Comparison of ENCODE assay signal across 22 cellular contexts in the genomic region with DNA sequence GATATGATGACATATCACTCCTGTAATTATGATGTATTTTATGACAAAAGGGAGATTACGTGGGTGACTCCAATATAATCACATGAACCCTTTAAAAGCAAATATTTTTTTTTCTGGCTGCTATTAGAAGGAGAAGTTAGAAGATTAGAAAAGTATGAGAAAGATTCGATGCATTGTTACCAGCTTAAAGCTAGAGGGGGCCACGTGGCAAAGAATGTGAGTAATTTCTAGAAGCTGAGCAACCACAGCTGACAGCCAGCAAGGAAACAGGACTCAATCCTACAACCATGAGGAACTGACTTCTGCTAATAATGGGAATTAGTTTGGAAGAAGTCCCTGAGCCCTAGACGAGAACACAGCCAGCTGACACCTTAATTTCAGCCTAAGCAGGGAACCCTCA. TPM values are rescaled to one million over a fixed set of nuclear protein-coding genes. Genes with fewer than 3 reads are reported as not detected.
DNase-seq lines count a peak whose midpoint lies in the region; ATAC-seq and TF ChIP-seq lines count a peak whose summit lies in the region.
"Had no signal": no experiment of that assay in that cellular context is flagged by ENCODE, and none has a peak within 500 bp of the region (broad histone marks: within the 10 kb centered on the region; RNA-seq: fewer than 3 reads in every experiment).

No MANE protein-coding gene starts in this region.

- H2BK5ac ChIP-seq in mesendoderm (ENCODE audit: low read length) = no peak overlapping the region

- no peaks in the 10 kb centered on the region for H3K79me1 ChIP-seq in mesendoderm (ENCODE audit: low read length)

- H3K4me2 ChIP-seq in MM.1S (ENCODE audit: low read depth, low read length) (peak overlapping the region; percentile 23; the same call in 1 of the 2 replicates), mesendoderm (ENCODE audit: low read length) (no peak overlapping the region)
- H3K4me2 ChIP-seq: BLaER1 had no signal

- no peak overlapping the region for H3K4me3 ChIP-seq in MM.1S (ENCODE audit: low read length)
- H3K4me3 ChIP-seq in mesendoderm (ENCODE audit: low read length) = no peak overlapping the region
- no peak overlapping the region for H3K4me3 ChIP-seq in left ventricle myocardium inferior
- no peak overlapping the region for H3K4me3 ChIP-seq in CD8-positive, alpha-beta memory T cell (ENCODE audit: low read length)
- H3K4me3 ChIP-seq: BLaER1, gastroesophageal sphincter, pancreas, SJCRH30, testis had no signal

- H2BK120ac ChIP-seq in mesendoderm (ENCODE audit: low read depth, low read length) = no peak overlapping the region

- no peaks in the 10 kb centered on the region for H3K79me2 ChIP-seq in MM.1S (ENCODE audit: low read length)
- H3K79me2 ChIP-seq in mesendoderm (ENCODE audit: control insufficient read depth, insufficient read depth, low read length) = no peaks in the 10 kb centered on the region

- no peaks in the 10 kb centered on the region for H3F3A ChIP-seq in MM.1S (ENCODE audit: insufficient read depth, low read length)

- POLR2A ChIA-PET in CD8-positive, alpha-beta memory T cell (lab: Charles Lee) = no interaction called here

- no peaks in the 10 kb centered on the region for H3K36me3 ChIP-seq in MM.1S (replicated peaks; ENCODE audit: insufficient read depth, low read length)
- no peaks in the 10 kb centered on the region for H3K36me3 ChIP-seq in mesendoderm (ENCODE audit: control insufficient read depth, insufficient read depth, low read length)
- H3K36me3 ChIP-seq in left ventricle myocardium inferior = no peaks in the 10 kb centered on the region
- H3K36me3 ChIP-seq in CD8-positive, alpha-beta memory T cell (ENCODE audit: insufficient read depth, low read length) = no peaks in the 10 kb centered on the region
- H3K36me3 ChIP-seq: BLaER1, gastroesophageal sphincter, pancreas, SJCRH30 had no signal

- H3K9me3 ChIP-seq in MM.1S (replicated peaks; ENCODE audit: insufficient read depth, low read length) (no peaks in the 10 kb centered on the region), left ventricle myocardium inferior (replicated peaks) (no peaks in the 10 kb centered on the region)
- no peaks in the 10 kb centered on the region for H3K9me3 ChIP-seq in CD8-positive, alpha-beta memory T cell (ENCODE audit: low read length)
- H3K9me3 ChIP-seq: BLaER1, gastroesophageal sphincter, pancreas, SJCRH30, testis had no signal

- H3K27ac Mint-ChIP-seq in CD8-positive, alpha-beta memory T cell = no peak overlapping the region
- H3K27ac Mint-ChIP-seq: activated CD8-positive, alpha-beta memory T cell treated with anti-CD3 and anti-CD28 coated beads, Interleukin-2, amount 10 ng/mL, durations not matched to agents 7 days and 5 days; H9 had no signal

- H3K9ac ChIP-seq in MM.1S (ENCODE audit: low read length) = no peak overlapping the region
- no peak overlapping the region for H3K9ac ChIP-seq in mesendoderm (ENCODE audit: low read length)
- H3K9ac ChIP-seq: BLaER1 had no signal

- no peak overlapping the region for H3K56ac ChIP-seq in mesendoderm (ENCODE audit: low read length)

- H3K4ac ChIP-seq in mesendoderm (ENCODE audit: low read depth, low read length) = no peak overlapping the region

- H4K8ac ChIP-seq in mesendoderm (ENCODE audit: low read depth, low read length) = no peak overlapping the region

- H3K27me3 ChIP-seq in MM.1S (replicated peaks; ENCODE audit: insufficient read depth, low read length) (no peaks in the 10 kb centered on the region), mesendoderm (ENCODE audit: insufficient read depth, low read length, poor library complexity) (no peaks in the 10 kb centered on the region), left ventricle myocardium inferior (ENCODE audit: low read depth) (no peaks in the 10 kb centered on the region)
- H3K27me3 ChIP-seq in CD8-positive, alpha-beta memory T cell (ENCODE audit: insufficient read depth, low read length, poor library complexity, severe bottlenecking) = no peaks in the 10 kb centered on the region
- H3K27me3 ChIP-seq: BLaER1, gastroesophageal sphincter, pancreas, SJCRH30, testis had no signal

- H3K4me1 ChIP-seq in MM.1S (ENCODE audit: low read length) = peaks cover 6% of the 10 kb centered on the region; the same call in 1 of the 2 replicates
- H3K4me1 ChIP-seq in mesendoderm (ENCODE audit: control insufficient read depth, low read depth, low read length) = no peaks in the 10 kb centered on the region
- no peaks in the 10 kb centered on the region for H3K4me1 ChIP-seq in left ventricle myocardium inferior
- H3K4me1 ChIP-seq in CD8-positive, alpha-beta memory T cell (ENCODE audit: insufficient read depth, low read length) = no peaks in the 10 kb centered on the region
- H3K4me1 ChIP-seq: SJCRH30, testis had no signal

- H3K4me3 Mint-ChIP-seq in CD8-positive, alpha-beta memory T cell = no peak overlapping the region
- H3K4me3 Mint-ChIP-seq: activated CD8-positive, alpha-beta memory T cell treated with anti-CD3 and anti-CD28 coated beads, Interleukin-2, amount 10 ng/mL, durations not matched to agents 7 days and 5 days; H9 had no signal

- H2BK15ac ChIP-seq in mesendoderm (replicated peaks; ENCODE audit: low read depth) = no peak overlapping the region

- H3K36me3 Mint-ChIP-seq in CD8-positive, alpha-beta memory T cell = no peaks in the 10 kb centered on the region
- H3K36me3 Mint-ChIP-seq: activated CD8-positive, alpha-beta memory T cell treated with anti-CD3 and anti-CD28 coated beads, Interleukin-2, amount 10 ng/mL, durations not matched to agents 7 days and 5 days had no signal

- no peak for ATAC-seq in HG03196 (IDR thresholded peaks at IDR 0.05; ENCODE audit: unreplicated experiment)
- ATAC-seq: activated CD8-positive, alpha-beta memory T cell treated with anti-CD3 and anti-CD28 coated beads, Interleukin-2, amount 10 ng/mL, durations not matched to agents 7 days and 5 days; gastroesophageal sphincter; pancreas had no signal

- intact Hi-C loops in left ventricle myocardium inferior (cut with micrococcal nuclease) = no loop called here

- DNase-seq in EL = peak; percentile 46
- no peak for DNase-seq in MM.1S
- DNase-seq in astrocyte of the hippocampus (ENCODE audit: low read depth, low spot score) = peak; percentile 53
- DNase-seq in mesendoderm = peak; percentile 44
- DNase-seq in DMS114 treated with DMSO at 0.1 percent for 48 hours (lab: John Stamatoyannopoulos, UW; ENCODE audit: unreplicated experiment) = no peak
- DNase-seq in left ventricle myocardium inferior = no peak
- DNase-seq in CD8-positive, alpha-beta memory T cell = no peak
- DNase-seq: activated CD4-positive, CD25-positive, alpha-beta regulatory T cell treated with anti-CD3 and anti-CD28 coated beads, Interleukin-2, amount 50 U/mL, for 72 hours; activated CD8-positive, alpha-beta memory T cell treated with anti-CD3 and anti-CD28 coated beads, Interleukin-2, amount 10 ng/mL, durations not matched to agents 7 days and 5 days; activated gamma-delta T cell; amniotic stem cell; DMS153; H9; NCI-H510A treated with DMSO at 0.1 percent for 48 hours; pancreas; SJCRH30; testis had no signal

- CTCF ChIA-PET in CD8-positive, alpha-beta memory T cell (lab: Charles Lee) = no interaction called here

- no peak overlapping the region for H3K23ac ChIP-seq in mesendoderm (ENCODE audit: low read length)

- no peak overlapping the region for H3K18ac ChIP-seq in mesendoderm (ENCODE audit: low read length)

- H2AK5ac ChIP-seq in mesendoderm (ENCODE audit: low read length) = no peak overlapping the region

- no peak overlapping the region for H2AFZ ChIP-seq in MM.1S (ENCODE audit: low read length)

- WGBS in mesendoderm (ENCODE audit: extremely low coverage, insufficient coverage, low lambda C conversion rate) = no CpG with 5 or more reads among the region's 4 CpGs

- H3K27ac ChIP-seq in MM.1S (ENCODE audit: low read length) = no peak overlapping the region
- H3K27ac ChIP-seq in mesendoderm (ENCODE audit: low read depth, low read length) = no peak overlapping the region
- no peak overlapping the region for H3K27ac ChIP-seq in left ventricle myocardium inferior (replicated peaks)
- H3K27ac ChIP-seq in CD8-positive, alpha-beta memory T cell (ENCODE audit: low read depth, low read length) = no peak overlapping the region
- H3K27ac ChIP-seq: BLaER1, gastroesophageal sphincter, pancreas, SJCRH30, testis had no signal

- no peaks in the 10 kb centered on the region for H3K27me3 Mint-ChIP-seq in CD8-positive, alpha-beta memory T cell
- H3K27me3 Mint-ChIP-seq: activated CD8-positive, alpha-beta memory T cell treated with anti-CD3 and anti-CD28 coated beads, Interleukin-2, amount 10 ng/mL, durations not matched to agents 7 days and 5 days had no signal

- no peaks in the 10 kb centered on the region for H3K9me3 Mint-ChIP-seq in CD8-positive, alpha-beta memory T cell
- H3K9me3 Mint-ChIP-seq: H9 had no signal

- TF ChIP-seq CTCF in MM.1S (IDR thresholded peaks at IDR 0.05; ENCODE audit: low read length) (no peak), left ventricle myocardium inferior (IDR thresholded peaks at IDR 0.05; ENCODE audit: borderline replicate concordance) (no peak)

- no peaks in the 10 kb centered on the region for H4K20me1 ChIP-seq in MM.1S (ENCODE audit: insufficient read depth, low read length)
- H4K20me1 ChIP-seq: BLaER1 had no signal

- H3K9me2 ChIP-seq in MM.1S (replicated peaks; ENCODE audit: insufficient read depth, low read length) = no peaks in the 10 kb centered on the region

- H3K4me1 Mint-ChIP-seq in CD8-positive, alpha-beta memory T cell = peaks cover 0 to 8% (median 0%) of the 10 kb centered on the region in 3 donors
- H3K4me1 Mint-ChIP-seq: activated CD8-positive, alpha-beta memory T cell treated with anti-CD3 and anti-CD28 coated beads, Interleukin-2, amount 10 ng/mL, durations not matched to agents 7 days and 5 days; H9 had no signal

- no peak overlapping the region for H4K5ac ChIP-seq in mesendoderm (ENCODE audit: low read length)

RNA-seq across cellular contexts. Expression of gene C1orf87, which starts 56.3 kb away (rescaled TPM):
- not detected for polyA plus RNA-seq in mesendoderm (2013, experiment 1 of 2)
- polyA plus RNA-seq in mesendoderm (2013, experiment 2 of 2) = 0.15 TPM
- not detected for total RNA-seq in left ventricle myocardium inferior
- not detected for total RNA-seq in CD8-positive, alpha-beta memory T cell
- not detected for polyA plus RNA-seq in CD8-positive, alpha-beta memory T cell
- total RNA-seq: activated CD8-positive, alpha-beta memory T cell treated with anti-CD3 and anti-CD28 coated beads, Interleukin-2, amount 10 ng/mL, durations not matched to agents 7 days and 5 days; liver; MCF 10A; pancreas; SJCRH30 had no signal
- polyA plus RNA-seq: liver had no signal

Comparison
In these comparisons a context has a peak if more than half of its experiments do, and no peak if none do; other contexts are left out.
1. DNase-seq: peak in EL (single experiment), astrocyte of the hippocampus (single experiment) and mesendoderm (single experiment); none in MM.1S (single experiment), DMS114 treated with DMSO at 0.1 percent for 48 hours (single experiment), left ventricle myocardium inferior (single experiment) and CD8-positive, alpha-beta memory T cell (0 of 5).